In genomic region chr9:84471816-84472215, GRCh38 we compare ENCODE assay signal across 13 cellular contexts.
DNase-seq lines count a peak whose midpoint lies in the region; ATAC-seq and TF ChIP-seq lines count a peak whose summit lies in the region.
"Had no signal": no experiment of that assay in that cellular context is flagged by ENCODE, and none has a peak within 500 bp of the region (broad histone marks: within the 10 kb centered on the region; RNA-seq: fewer than 3 reads in every experiment).

No MANE protein-coding gene starts in this region.

- no peaks in the 10 kb centered on the region for H3K9me2 ChIP-seq in hepatocyte (replicated peaks; ENCODE audit: insufficient read depth)

- H2AFZ ChIP-seq in hepatocyte = peak overlapping the region; percentile 16

- TF ChIP-seq CTCF in fibroblast of pulmonary artery (IDR thresholded peaks at IDR 0.05; ENCODE audit: low read length, missing control alignments) (no peak), glutamatergic neuron (IDR thresholded peaks at IDR 0.05; ENCODE audit: partially characterized antibody, unreplicated experiment) (no peak), hepatocyte (IDR thresholded peaks at IDR 0.05; ENCODE audit: poor library complexity) (no peak), testis (IDR thresholded peaks at IDR 0.05) (no peak), osteocyte (IDR thresholded peaks at IDR 0.05) (no peak)

- peaks cover 4% of the 10 kb centered on the region for H3K27me3 Mint-ChIP-seq in glutamatergic neuron (ENCODE audit: unreplicated experiment)
- H3K27me3 Mint-ChIP-seq in osteocyte (ENCODE audit: unreplicated experiment) = no peaks in the 10 kb centered on the region
- H3K27me3 Mint-ChIP-seq: CD4-positive, CD25-positive, alpha-beta regulatory T cell had no signal

- peaks cover 15% of the 10 kb centered on the region for H3K4me1 Mint-ChIP-seq in glutamatergic neuron (ENCODE audit: low read depth, unreplicated experiment)
- no peaks in the 10 kb centered on the region for H3K4me1 Mint-ChIP-seq in osteocyte (ENCODE audit: unreplicated experiment)
- H3K4me1 Mint-ChIP-seq: CD4-positive, CD25-positive, alpha-beta regulatory T cell; H9 had no signal

- H3K27ac Mint-ChIP-seq in glutamatergic neuron (ENCODE audit: unreplicated experiment) (no peak overlapping the region), osteocyte (ENCODE audit: unreplicated experiment) (no peak overlapping the region)
- H3K27ac Mint-ChIP-seq: CD4-positive, CD25-positive, alpha-beta regulatory T cell; H9 had no signal

- no peaks in the 10 kb centered on the region for H3K36me3 Mint-ChIP-seq in glutamatergic neuron (ENCODE audit: unreplicated experiment)
- H3K36me3 Mint-ChIP-seq in osteocyte (ENCODE audit: unreplicated experiment) = no peaks in the 10 kb centered on the region
- H3K36me3 Mint-ChIP-seq: CD4-positive, CD25-positive, alpha-beta regulatory T cell had no signal

- H3K4me3 ChIP-seq in fibroblast of pulmonary artery (replicated peaks; ENCODE audit: low read depth, low read length) (no peak overlapping the region), hepatocyte (no peak overlapping the region), testis (no peak overlapping the region)

- H3K27ac ChIP-seq in hepatocyte (peak overlapping the region; percentile 43), testis (peak overlapping the region in 1 of 2 donors; percentile 39)

- no peak overlapping the region for H3K4me2 ChIP-seq in hepatocyte

- H3K4me3 Mint-ChIP-seq in glutamatergic neuron (ENCODE audit: unreplicated experiment) = peak overlapping the region; percentile 4
- H3K4me3 Mint-ChIP-seq in osteocyte (ENCODE audit: unreplicated experiment) = no peak overlapping the region
- H3K4me3 Mint-ChIP-seq: CD4-positive, CD25-positive, alpha-beta regulatory T cell; H9 had no signal

- peaks cover 4% of the 10 kb centered on the region for H3K9me3 Mint-ChIP-seq in glutamatergic neuron (ENCODE audit: unreplicated experiment)
- H3K9me3 Mint-ChIP-seq in osteocyte (ENCODE audit: unreplicated experiment) = no peaks in the 10 kb centered on the region

- no peak for ATAC-seq in HG03108 (IDR thresholded peaks at IDR 0.05; ENCODE audit: unreplicated experiment)

- DNase-seq in fibroblast of pulmonary artery (ENCODE audit: low read depth) (peak; percentile 10), glutamatergic neuron (no peak), hepatocyte (ENCODE audit: low spot score) (no peak), testis (peak; percentile 32), osteocyte (ENCODE audit: extremely low spot score, unreplicated experiment) (no peak), NCI-H1436 (lab: John Stamatoyannopoulos, UW) (no peak)
- DNase-seq: ACHN; BE2C; C1 segment of cervical spinal cord; Caco-2; CD4-positive, CD25-positive, alpha-beta regulatory T cell; H9 had no signal

- intact Hi-C loops in testis (cut with DNase I; ENCODE audit: low total_unique reads) = no loop called here

- WGBS in hepatocyte (ENCODE audit: low lambda C conversion rate, missing lambda C conversion rate) = 77% methylated on average over 2 of the region's 2 CpGs
- 35 to 44% methylated on average over 2 of the region's 2 CpGs for WGBS in testis, 2 donors

- no peaks in the 10 kb centered on the region for H3K4me1 ChIP-seq in hepatocyte (ENCODE audit: insufficient read depth)
- H3K4me1 ChIP-seq in testis = peaks cover 4% of the 10 kb centered on the region
- H3K4me1 ChIP-seq: BE2C, Caco-2 had no signal

- no peaks in the 10 kb centered on the region for H3K36me3 ChIP-seq in hepatocyte (replicated peaks; ENCODE audit: insufficient read depth, low read depth)
- no peaks in the 10 kb centered on the region for H3K36me3 ChIP-seq in testis (ENCODE audit: low read depth, missing control alignments)
- H3K36me3 ChIP-seq: BE2C had no signal

- H4K20me1 ChIP-seq in hepatocyte (ENCODE audit: insufficient read depth, poor library complexity, severe bottlenecking) = no peaks in the 10 kb centered on the region

- no peaks in the 10 kb centered on the region for H3K9me3 ChIP-seq in hepatocyte (ENCODE audit: low read depth)
- no peaks in the 10 kb centered on the region for H3K9me3 ChIP-seq in testis
- H3K9me3 ChIP-seq: BE2C, Caco-2 had no signal

- H3K27me3 ChIP-seq in hepatocyte = no peaks in the 10 kb centered on the region
- H3K27me3 ChIP-seq in testis = no peaks in the 10 kb centered on the region
- H3K27me3 ChIP-seq: BE2C had no signal

- no peak for TF ChIP-seq POLR2A in testis (IDR thresholded peaks at IDR 0.05)

- no peaks in the 10 kb centered on the region for H3K79me2 ChIP-seq in hepatocyte

Comparison
In these comparisons a context has a peak if more than half of its experiments do, and no peak if none do; other contexts are left out.
1. DNase-seq: peak in fibroblast of pulmonary artery (single experiment) and testis (single experiment); none in glutamatergic neuron (single experiment), hepatocyte (single experiment), osteocyte (single experiment) and NCI-H1436 (single experiment).